In the genomic region with DNA sequence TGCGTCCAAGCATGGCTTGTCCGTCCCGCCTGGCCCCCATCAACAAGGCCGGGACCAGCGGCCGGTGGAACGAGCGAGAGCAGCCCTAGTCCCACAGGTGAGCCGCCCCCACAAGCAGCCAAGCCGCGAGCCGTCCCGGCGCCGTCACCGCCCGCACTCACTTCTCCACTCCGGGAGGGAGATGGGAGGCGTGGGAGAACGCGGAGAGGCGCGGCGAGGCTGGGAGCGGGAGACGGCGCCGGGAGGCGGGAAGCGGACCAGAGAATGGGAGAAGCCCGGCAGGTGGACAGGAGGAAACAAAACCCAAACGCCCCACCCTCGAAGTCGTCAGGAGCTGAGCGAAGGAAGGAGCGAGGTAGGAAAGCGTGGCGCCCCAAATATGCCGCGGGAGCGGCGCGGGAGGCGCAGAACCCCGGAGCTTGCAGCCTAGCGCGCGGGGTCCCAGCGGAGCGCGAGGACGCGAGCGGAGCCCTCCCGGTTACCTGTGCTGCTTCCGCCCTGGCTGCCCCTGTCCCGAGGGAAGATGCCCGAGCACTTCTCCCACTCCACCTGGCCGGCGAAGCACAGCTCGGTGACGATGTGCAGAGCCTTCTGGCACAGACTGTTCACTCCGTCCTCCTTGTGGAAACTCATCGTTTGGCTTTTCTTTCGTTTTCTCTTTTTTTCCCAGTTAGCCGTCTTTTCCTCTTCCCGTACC, we compare ENCODE assay signal across 8 cellular contexts. TPM values are rescaled to one million over a fixed set of nuclear protein-coding genes. Genes with fewer than 3 reads are reported as not detected.
DNase-seq lines count a peak whose midpoint lies in the region; ATAC-seq and TF ChIP-seq lines count a peak whose summit lies in the region.

No MANE protein-coding gene starts in this region.

- peak overlapping the region; percentile 100 for H2AFZ ChIP-seq in GM23338

- peak overlapping the region; percentile 87 for H3K4me3 Mint-ChIP-seq in GM23338

- ATAC-seq in GM23338 (peak; percentile 66), GM18517 (IDR thresholded peaks at IDR 0.05; ENCODE audit: unreplicated experiment) (no peak), GM18909 (IDR thresholded peaks at IDR 0.05; ENCODE audit: poor library complexity, unreplicated experiment) (no peak)

- H3K27ac ChIP-seq in GM23338 (ENCODE audit: low read depth), result no peak overlapping the region

- DNase-seq in GM23338 (ENCODE audit: low spot score), result peak; percentile 73
- DNase-seq in T1000 (lab: John Stamatoyannopoulos, UW), result peak; percentile 35
- DNase-seq in germinal center (ENCODE audit: low spot score), result peak; percentile 7
- peak; percentile 81 for DNase-seq in posterior vena cava (ENCODE audit: low spot score)
- DNase-seq in AML-193 (lab: John Stamatoyannopoulos, UW), result no peak
- no peak for DNase-seq in DMS114 treated with DMSO at 0.1 percent for 48 hours (lab: John Stamatoyannopoulos, UW; ENCODE audit: unreplicated experiment)

- H3K27ac Mint-ChIP-seq in GM23338, result peak overlapping the region; percentile 30; the same call in 1 of the 2 replicates

- no peaks in the 10 kb centered on the region; the same call in 1 of the 2 replicates for H3F3A ChIP-seq in GM23338 (replicated peaks; ENCODE audit: low read depth)

- peaks cover 21% of the 10 kb centered on the region for H3K4me1 ChIP-seq in GM23338 (ENCODE audit: insufficient read depth)

- no peaks in the 10 kb centered on the region for H3K36me3 ChIP-seq in GM23338 (ENCODE audit: insufficient read depth)

- peaks cover 3% of the 10 kb centered on the region; the same call in 2 of the 3 replicates for H3K9me3 Mint-ChIP-seq in GM23338

- intact Hi-C loops in posterior vena cava (cut with DNase I), result no loop called here

- H3K27me3 Mint-ChIP-seq in GM23338 (ENCODE audit: insufficient read depth, low read depth, poor library complexity), result peaks cover 32% of the 10 kb centered on the region

- H3K36me3 Mint-ChIP-seq in GM23338 (ENCODE audit: low read depth), result peaks cover 3% of the 10 kb centered on the region; the same call in 1 of the 3 replicates

- no peak for TF ChIP-seq CTCF in GM23338 (conservative IDR thresholded peaks at IDR 0.05; ENCODE audit: low read depth in 2 of 2)

- no peaks in the 10 kb centered on the region for H3K9me2 ChIP-seq in GM23338 (ENCODE audit: insufficient read depth)

- H3K27me3 ChIP-seq in GM23338 (ENCODE audit: insufficient read depth), result peaks cover 47% of the 10 kb centered on the region

- H3K4me3 ChIP-seq in GM23338, result peak overlapping the region; percentile 79

- no peaks in the 10 kb centered on the region for H4K20me1 ChIP-seq in GM23338 (replicated peaks; ENCODE audit: insufficient read depth)

- H3K4me2 ChIP-seq in GM23338, result peak overlapping the region; percentile 92

- peaks cover 17% of the 10 kb centered on the region for H3K4me1 Mint-ChIP-seq in GM23338

- no peaks in the 10 kb centered on the region for H3K79me2 ChIP-seq in GM23338 (replicated peaks; ENCODE audit: insufficient read depth)

TF ChIP-seq in GM23338, 12 proteins besides CTCF, POLR2A, EP300 and RAD21 (continues in another document):
- TF ChIP-seq, protein P1, sequence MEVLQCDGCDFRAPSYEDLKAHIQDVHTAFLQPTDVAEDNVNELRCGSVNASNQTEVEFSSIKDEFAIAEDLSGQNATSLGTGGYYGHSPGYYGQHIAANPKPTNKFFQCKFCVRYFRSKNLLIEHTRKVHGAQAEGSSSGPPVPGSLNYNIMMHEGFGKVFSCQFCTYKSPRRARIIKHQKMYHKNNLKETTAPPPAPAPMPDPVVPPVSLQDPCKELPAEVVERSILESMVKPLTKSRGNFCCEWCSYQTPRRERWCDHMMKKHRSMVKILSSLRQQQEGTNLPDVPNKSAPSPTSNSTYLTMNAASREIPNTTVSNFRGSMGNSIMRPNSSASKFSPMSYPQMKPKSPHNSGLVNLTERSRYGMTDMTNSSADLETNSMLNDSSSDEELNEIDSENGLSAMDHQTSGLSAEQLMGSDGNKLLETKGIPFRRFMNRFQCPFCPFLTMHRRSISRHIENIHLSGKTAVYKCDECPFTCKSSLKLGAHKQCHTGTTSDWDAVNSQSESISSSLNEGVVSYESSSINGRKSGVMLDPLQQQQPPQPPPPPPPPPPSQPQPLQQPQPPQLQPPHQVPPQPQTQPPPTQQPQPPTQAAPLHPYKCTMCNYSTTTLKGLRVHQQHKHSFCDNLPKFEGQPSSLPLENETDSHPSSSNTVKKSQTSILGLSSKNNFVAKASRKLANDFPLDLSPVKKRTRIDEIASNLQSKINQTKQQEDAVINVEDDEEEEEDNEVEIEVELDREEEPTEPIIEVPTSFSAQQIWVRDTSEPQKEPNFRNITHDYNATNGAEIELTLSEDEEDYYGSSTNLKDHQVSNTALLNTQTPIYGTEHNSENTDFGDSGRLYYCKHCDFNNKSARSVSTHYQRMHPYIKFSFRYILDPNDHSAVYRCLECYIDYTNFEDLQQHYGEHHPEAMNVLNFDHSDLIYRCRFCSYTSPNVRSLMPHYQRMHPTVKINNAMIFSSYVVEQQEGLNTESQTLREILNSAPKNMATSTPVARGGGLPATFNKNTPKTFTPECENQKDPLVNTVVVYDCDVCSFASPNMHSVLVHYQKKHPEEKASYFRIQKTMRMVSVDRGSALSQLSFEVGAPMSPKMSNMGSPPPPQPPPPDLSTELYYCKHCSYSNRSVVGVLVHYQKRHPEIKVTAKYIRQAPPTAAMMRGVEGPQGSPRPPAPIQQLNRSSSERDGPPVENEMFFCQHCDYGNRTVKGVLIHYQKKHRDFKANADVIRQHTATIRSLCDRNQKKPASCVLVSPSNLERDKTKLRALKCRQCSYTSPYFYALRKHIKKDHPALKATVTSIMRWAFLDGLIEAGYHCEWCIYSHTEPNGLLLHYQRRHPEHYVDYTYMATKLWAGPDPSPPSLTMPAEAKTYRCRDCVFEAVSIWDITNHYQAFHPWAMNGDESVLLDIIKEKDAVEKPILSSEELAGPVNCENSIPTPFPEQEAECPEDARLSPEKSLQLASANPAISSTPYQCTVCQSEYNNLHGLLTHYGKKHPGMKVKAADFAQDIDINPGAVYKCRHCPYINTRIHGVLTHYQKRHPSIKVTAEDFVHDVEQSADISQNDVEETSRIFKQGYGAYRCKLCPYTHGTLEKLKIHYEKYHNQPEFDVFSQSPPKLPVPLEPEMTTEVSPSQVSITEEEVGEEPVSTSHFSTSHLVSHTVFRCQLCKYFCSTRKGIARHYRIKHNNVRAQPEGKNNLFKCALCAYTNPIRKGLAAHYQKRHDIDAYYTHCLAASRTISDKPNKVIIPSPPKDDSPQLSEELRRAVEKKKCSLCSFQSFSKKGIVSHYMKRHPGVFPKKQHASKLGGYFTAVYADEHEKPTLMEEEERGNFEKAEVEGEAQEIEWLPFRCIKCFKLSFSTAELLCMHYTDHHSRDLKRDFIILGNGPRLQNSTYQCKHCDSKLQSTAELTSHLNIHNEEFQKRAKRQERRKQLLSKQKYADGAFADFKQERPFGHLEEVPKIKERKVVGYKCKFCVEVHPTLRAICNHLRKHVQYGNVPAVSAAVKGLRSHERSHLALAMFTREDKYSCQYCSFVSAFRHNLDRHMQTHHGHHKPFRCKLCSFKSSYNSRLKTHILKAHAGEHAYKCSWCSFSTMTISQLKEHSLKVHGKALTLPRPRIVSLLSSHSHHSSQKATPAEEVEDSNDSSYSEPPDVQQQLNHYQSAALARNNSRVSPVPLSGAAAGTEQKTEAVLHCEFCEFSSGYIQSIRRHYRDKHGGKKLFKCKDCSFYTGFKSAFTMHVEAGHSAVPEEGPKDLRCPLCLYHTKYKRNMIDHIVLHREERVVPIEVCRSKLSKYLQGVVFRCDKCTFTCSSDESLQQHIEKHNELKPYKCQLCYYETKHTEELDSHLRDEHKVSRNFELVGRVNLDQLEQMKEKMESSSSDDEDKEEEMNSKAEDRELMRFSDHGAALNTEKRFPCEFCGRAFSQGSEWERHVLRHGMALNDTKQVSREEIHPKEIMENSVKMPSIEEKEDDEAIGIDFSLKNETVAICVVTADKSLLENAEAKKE (CRISPR knock-in tag; IDR thresholded peaks at IDR 0.05), result no peak
- TF ChIP-seq NANOG (IDR thresholded peaks at IDR 0.05; ENCODE audit: borderline replicate concordance), result no peak
- no peak for TF ChIP-seq ZNF114 (CRISPR knock-in tag; IDR thresholded peaks at IDR 0.05)
- TF ChIP-seq POLR2AphosphoS5 (IDR thresholded peaks at IDR 0.05; ENCODE audit: low read depth), result no peak
- no peak for TF ChIP-seq EZH2 (IDR thresholded peaks at IDR 0.05; ENCODE audit: low read depth, unreplicated experiment)
- no peak for TF ChIP-seq EZH2phosphoT487 (IDR thresholded peaks at IDR 0.05; ENCODE audit: unreplicated experiment)
- TF ChIP-seq, protein P2, sequence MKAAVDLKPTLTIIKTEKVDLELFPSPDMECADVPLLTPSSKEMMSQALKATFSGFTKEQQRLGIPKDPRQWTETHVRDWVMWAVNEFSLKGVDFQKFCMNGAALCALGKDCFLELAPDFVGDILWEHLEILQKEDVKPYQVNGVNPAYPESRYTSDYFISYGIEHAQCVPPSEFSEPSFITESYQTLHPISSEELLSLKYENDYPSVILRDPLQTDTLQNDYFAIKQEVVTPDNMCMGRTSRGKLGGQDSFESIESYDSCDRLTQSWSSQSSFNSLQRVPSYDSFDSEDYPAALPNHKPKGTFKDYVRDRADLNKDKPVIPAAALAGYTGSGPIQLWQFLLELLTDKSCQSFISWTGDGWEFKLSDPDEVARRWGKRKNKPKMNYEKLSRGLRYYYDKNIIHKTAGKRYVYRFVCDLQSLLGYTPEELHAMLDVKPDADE (IDR thresholded peaks at IDR 0.05), result no peak

RNA-seq across cellular contexts. Expression of a gene that starts 0.6 kb away (rescaled TPM):
- 3.0 and 5.7 TPM in 2 replicates for total RNA-seq in GM23338 (2014; rRNA removed; shearing (Covaris generic))
- 1.3 and 1.5 TPM in 2 replicates for polyA plus RNA-seq in GM23338 (2016; fragmentation: Nextera tagmentation; extraction: Ambion mirVana)
- total RNA-seq in posterior vena cava, result under 1 TPM in 1 of 2 donors, not detected in 1; 0.10 TPM

Comparison
In these comparisons a context has a peak if more than half of its experiments do, and no peak if none do; other contexts are left out.
1. DNase-seq: peak in GM23338 (single experiment), T1000 (single experiment), germinal center (single experiment) and posterior vena cava (single experiment); none in AML-193 (0 of 2) and DMS114 treated with DMSO at 0.1 percent for 48 hours (single experiment).